20 cellular contexts compared by ENCODE assay signal in the genomic region with DNA sequence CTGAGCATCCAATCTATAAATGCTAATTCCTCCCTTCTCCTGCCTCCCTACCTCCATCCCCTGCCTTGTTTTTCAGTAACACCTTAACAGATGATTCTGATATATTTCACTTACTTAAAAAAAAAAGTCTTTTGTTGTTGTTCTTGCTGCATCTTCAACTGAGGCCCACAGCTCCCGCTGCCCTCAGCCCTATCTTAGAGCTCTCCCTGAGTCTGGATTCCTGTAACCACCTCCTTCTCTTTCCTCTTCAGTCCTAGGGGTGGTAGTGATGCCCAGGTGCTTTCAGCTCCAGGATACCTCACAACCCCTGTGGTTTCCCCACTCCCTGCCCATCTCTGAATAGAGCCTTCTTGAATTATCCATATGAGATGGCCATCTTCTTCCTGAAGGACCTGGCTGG. TPM values are rescaled to one million over a fixed set of nuclear protein-coding genes. Genes with fewer than 3 reads are reported as not detected.
A peak's percentile ranks its signal among the peaks of the same experiment; 100 is the strongest.
DNase-seq lines count a peak whose midpoint lies in the region; ATAC-seq and TF ChIP-seq lines count a peak whose summit lies in the region.
"Had no signal": no experiment of that assay in that cellular context is flagged by ENCODE, and none has a peak within 500 bp of the region (broad histone marks: within the 10 kb centered on the region; RNA-seq: fewer than 3 reads in every experiment).

No MANE protein-coding gene starts in this region.

- intact Hi-C loops in heart left ventricle (cut with DNase I): no loop called here
- intact Hi-C loops in dendritic cell treated with granulocyte-macrophage colony-stimulating factor and Interleukin-4, amounts not matched to agents 40 ng/mL and 50 ng/mL, for 4 days (cut with micrococcal nuclease): no loop called here

- peak overlapping the region; percentile 61 for H2AK5ac ChIP-seq in mesenchymal stem cell (ENCODE audit: low read length, severe bottlenecking)

- no peak for TF ChIP-seq CTCF in right atrium auricular region (IDR thresholded peaks at IDR 0.05)
- no peak for TF ChIP-seq CTCF in heart left ventricle (IDR thresholded peaks at IDR 0.05)

- no peak overlapping the region for H3K4me3 Mint-ChIP-seq in dendritic cell treated with granulocyte-macrophage colony-stimulating factor and Interleukin-4, amounts not matched to agents 40 ng/mL and 50 ng/mL, for 4 days
- H3K4me3 Mint-ChIP-seq in stimulated activated effector memory CD8-positive, alpha-beta T cell treated with anti-CD3 and anti-CD28 coated beads, Interleukin-12 subunit alpha, Interleukin-12 subunit beta, amount 100 ng/mL, for 72 hours: no peak overlapping the region
- H3K4me3 Mint-ChIP-seq: B cell; CD4-positive, CD25-positive, alpha-beta regulatory T cell; CD8-positive, alpha-beta T cell had no signal

- H2BK15ac ChIP-seq in mesenchymal stem cell (ENCODE audit: low read depth, poor library complexity, severe bottlenecking): no peak overlapping the region

- no peak overlapping the region for H3K14ac ChIP-seq in mesenchymal stem cell (ENCODE audit: low read length in 2 of 2)

- no peak overlapping the region for H4K91ac ChIP-seq in mesenchymal stem cell (ENCODE audit: low read length)

- no peak overlapping the region for H2BK12ac ChIP-seq in mesenchymal stem cell (ENCODE audit: low read length in 2 of 2)

- H3K4me1 Mint-ChIP-seq in dendritic cell treated with granulocyte-macrophage colony-stimulating factor and Interleukin-4, amounts not matched to agents 40 ng/mL and 50 ng/mL, for 4 days (ENCODE audit: low read depth): peaks cover 69% of the 10 kb centered on the region
- peaks cover 13% of the 10 kb centered on the region for H3K4me1 Mint-ChIP-seq in stimulated activated effector memory CD8-positive, alpha-beta T cell treated with anti-CD3 and anti-CD28 coated beads, Interleukin-12 subunit alpha, Interleukin-12 subunit beta, amount 100 ng/mL, for 72 hours

- no peak overlapping the region for H3K18ac ChIP-seq in mesenchymal stem cell (ENCODE audit: low read depth in 1 of 2, low read length in 2 of 2)

- H2BK120ac ChIP-seq in mesenchymal stem cell (ENCODE audit: low read depth, low read length): no peak overlapping the region

- H3K27ac ChIP-seq in right atrium auricular region: no peak overlapping the region
- no peak overlapping the region for H3K27ac ChIP-seq in heart left ventricle
- H3K27ac ChIP-seq in mesenchymal stem cell (ENCODE audit: low read length, poor library complexity, severe bottlenecking): no peak overlapping the region
- H3K27ac ChIP-seq: BLaER1, C4-2B, GM23248 had no signal

- H4K8ac ChIP-seq in mesenchymal stem cell (ENCODE audit: low read length): no peak overlapping the region

- no peaks in the 10 kb centered on the region for H3K27me3 Mint-ChIP-seq in dendritic cell treated with granulocyte-macrophage colony-stimulating factor and Interleukin-4, amounts not matched to agents 40 ng/mL and 50 ng/mL, for 4 days

- 93 to 100% (median 97%) methylated on average over 1 of the region's 1 CpG for WGBS in heart left ventricle, 4 donors
- WGBS in mesenchymal stem cell: 85% methylated on average over 1 of the region's 1 CpG

- H3K4ac ChIP-seq in mesenchymal stem cell (ENCODE audit: low read depth in 1 of 2, low read length in 2 of 2): no peak overlapping the region

- no peaks in the 10 kb centered on the region for H3K27me3 ChIP-seq in right atrium auricular region
- peaks cover 0 to 6% (median 0%) of the 10 kb centered on the region in 9 donors for H3K27me3 ChIP-seq in heart left ventricle
- peaks cover 0 to 69% of the 10 kb centered on the region in 2 experiments for H3K27me3 ChIP-seq in mesenchymal stem cell (ENCODE audit: control insufficient read depth in 1 of 2, insufficient read depth in 1 of 2, low read length in 2 of 2)
- H3K27me3 ChIP-seq: BLaER1 had no signal

- peak; percentile 50 for DNase-seq in right atrium auricular region (ENCODE audit: low spot score)
- no peak for DNase-seq in heart left ventricle
- no peak for DNase-seq in mesenchymal stem cell
- no peak for DNase-seq in stimulated activated effector memory CD8-positive, alpha-beta T cell treated with anti-CD3 and anti-CD28 coated beads, Interleukin-12 subunit alpha, Interleukin-12 subunit beta, amount 100 ng/mL, for 72 hours (ENCODE audit: low spot score in 2 of 2)
- no peak for DNase-seq in activated T-cell treated with anti-CD3 and anti-CD28 coated beads for 4 hours
- no peak for DNase-seq in foreskin melanocyte
- DNase-seq: Caco-2; CD4-positive, CD25-positive, alpha-beta regulatory T cell; CD8-positive, alpha-beta T cell; DMS153; DND-41; GM23248; H7; HCEC 1CT had no signal

- H3K27ac Mint-ChIP-seq in dendritic cell treated with granulocyte-macrophage colony-stimulating factor and Interleukin-4, amounts not matched to agents 40 ng/mL and 50 ng/mL, for 4 days: peak overlapping the region; percentile 21
- peak overlapping the region; percentile 32 for H3K27ac Mint-ChIP-seq in stimulated activated effector memory CD8-positive, alpha-beta T cell treated with anti-CD3 and anti-CD28 coated beads, Interleukin-12 subunit alpha, Interleukin-12 subunit beta, amount 100 ng/mL, for 72 hours
- H3K27ac Mint-ChIP-seq: B cell; CD4-positive, CD25-positive, alpha-beta regulatory T cell; CD8-positive, alpha-beta T cell had no signal

- H2BK5ac ChIP-seq in mesenchymal stem cell (ENCODE audit: low read depth, low read length, poor library complexity, severe bottlenecking): no peak overlapping the region

- no peak overlapping the region for H3K4me3 ChIP-seq in right atrium auricular region
- H3K4me3 ChIP-seq in heart left ventricle: no peak overlapping the region
- H3K4me3 ChIP-seq in mesenchymal stem cell (ENCODE audit: insufficient read depth in 1 of 2, low read depth in 1 of 2, low read length in 2 of 2): no peak overlapping the region
- H3K4me3 ChIP-seq: BLaER1, GM23248 had no signal

- H2AFZ ChIP-seq in mesenchymal stem cell (ENCODE audit: low read depth, low read length): no peak overlapping the region
- H2AFZ ChIP-seq: GM23248 had no signal

- no peak overlapping the region for H3K4me2 ChIP-seq in mesenchymal stem cell (ENCODE audit: low read length, poor library complexity, severe bottlenecking)
- H3K4me2 ChIP-seq: BLaER1 had no signal

- H3K79me1 ChIP-seq in mesenchymal stem cell (replicated peaks; ENCODE audit: low read length, poor library complexity, severe bottlenecking): no peaks in the 10 kb centered on the region

- no peaks in the 10 kb centered on the region for H3K36me3 Mint-ChIP-seq in dendritic cell treated with granulocyte-macrophage colony-stimulating factor and Interleukin-4, amounts not matched to agents 40 ng/mL and 50 ng/mL, for 4 days (ENCODE audit: low read depth)
- no peaks in the 10 kb centered on the region for H3K36me3 Mint-ChIP-seq in stimulated activated effector memory CD8-positive, alpha-beta T cell treated with anti-CD3 and anti-CD28 coated beads, Interleukin-12 subunit alpha, Interleukin-12 subunit beta, amount 100 ng/mL, for 72 hours
- H3K36me3 Mint-ChIP-seq: CD8-positive, alpha-beta T cell had no signal

- ATAC-seq in heart left ventricle (no peak), SK-N-SH treated with all-trans-retinoic acid at 6 μM for 48 hours (no peak)
- no peak for ATAC-seq in stimulated activated effector memory CD8-positive, alpha-beta T cell treated with anti-CD3 and anti-CD28 coated beads, Interleukin-12 subunit alpha, Interleukin-12 subunit beta, amount 100 ng/mL, for 72 hours
- ATAC-seq: CD8-positive, alpha-beta T cell had no signal

- H3K9ac ChIP-seq in mesenchymal stem cell (ENCODE audit: low read length): no peak overlapping the region
- H3K9ac ChIP-seq: BLaER1, GM23248 had no signal

- H3K36me3 ChIP-seq in right atrium auricular region (no peaks in the 10 kb centered on the region), heart left ventricle (no peaks in the 10 kb centered on the region), mesenchymal stem cell (ENCODE audit: control insufficient read depth in 1 of 2, insufficient read depth in 2 of 2, low read depth in 1 of 2, low read length in 2 of 2) (no peaks in the 10 kb centered on the region)
- H3K36me3 ChIP-seq: BLaER1 had no signal

- H3K9me3 Mint-ChIP-seq in dendritic cell treated with granulocyte-macrophage colony-stimulating factor and Interleukin-4, amounts not matched to agents 40 ng/mL and 50 ng/mL, for 4 days: no peaks in the 10 kb centered on the region
- no peaks in the 10 kb centered on the region for H3K9me3 Mint-ChIP-seq in stimulated activated effector memory CD8-positive, alpha-beta T cell treated with anti-CD3 and anti-CD28 coated beads, Interleukin-12 subunit alpha, Interleukin-12 subunit beta, amount 100 ng/mL, for 72 hours
- H3K9me3 Mint-ChIP-seq: CD4-positive, CD25-positive, alpha-beta regulatory T cell; CD8-positive, alpha-beta T cell had no signal

- H3K4me1 ChIP-seq in right atrium auricular region (peaks cover 0 to 11% of the 10 kb centered on the region in 2 donors), heart left ventricle (peaks cover 0 to 44% (median 10%) of the 10 kb centered on the region in 12 donors), mesenchymal stem cell (ENCODE audit: control insufficient read depth, insufficient read depth, low read depth, low read length) (peaks cover 19% of the 10 kb centered on the region)

- TF ChIP-seq POLR2A in heart left ventricle (IDR thresholded peaks at IDR 0.05): no peak

- no peaks in the 10 kb centered on the region for H3K9me3 ChIP-seq in right atrium auricular region
- no peaks in the 10 kb centered on the region for H3K9me3 ChIP-seq in heart left ventricle
- no peaks in the 10 kb centered on the region for H3K9me3 ChIP-seq in mesenchymal stem cell (ENCODE audit: control insufficient read depth, low read length)
- H3K9me3 ChIP-seq: BLaER1, Caco-2 had no signal

- H3K23ac ChIP-seq in mesenchymal stem cell (ENCODE audit: low read length in 2 of 2): no peak overlapping the region

RNA-seq across cellular contexts. Expression of gene KCNE3, which starts 3.7 kb away (rescaled TPM):
- total RNA-seq in right atrium auricular region: 1 to 10 TPM; 1.4 to 3.3 TPM
- total RNA-seq in heart left ventricle: 1 to 10 TPM; 1.3 to 9.5 (median 2.4) TPM
- 1 to 10 TPM; 1.3 to 1.4 TPM for polyA plus RNA-seq in heart left ventricle
- polyA plus RNA-seq in mesenchymal stem cell (2013, experiment 1 of 2): 0.50 TPM
- polyA plus RNA-seq in mesenchymal stem cell (2013, experiment 2 of 2): 0.51 TPM
- total RNA-seq: A172; B cell; CD4-positive, CD25-positive, alpha-beta regulatory T cell; CD8-positive, alpha-beta T cell had no signal

RNA-seq across cellular contexts. Expression of gene LIPT2, which starts 22.5 kb away (rescaled TPM):
- total RNA-seq in right atrium auricular region: 1 to 10 TPM; 2.9 to 4.8 TPM
- 1 to 10 TPM in 8 of 9 donors, under 1 TPM in 1; 0.93 to 3.9 (median 1.6) TPM for total RNA-seq in heart left ventricle
- 1 to 10 TPM in 1 of 2 donors, under 1 TPM in 1; 0.64 to 1.3 TPM for polyA plus RNA-seq in heart left ventricle
- polyA plus RNA-seq in mesenchymal stem cell (2013, experiment 1 of 2): 1.1 TPM
- polyA plus RNA-seq in mesenchymal stem cell (2013, experiment 2 of 2): 1.1 TPM
